ENCODE assay signal across 8 cellular contexts in genomic region chr17:42288078-42288984, GRCh38. TPM values are rescaled to one million over a fixed set of nuclear protein-coding genes. Genes with fewer than 3 reads are reported as not detected.
DNase-seq lines count a peak whose midpoint lies in the region; ATAC-seq, FAIRE-seq and TF ChIP-seq lines count a peak whose summit lies in the region.

Gene STAT5A (plus strand): TSS chr17:42288498. CDS start chr17:42289412, 914 bp downstream.

- peak within 1 kb of the TSS; percentile 82; the same call in 1 of the 2 replicates for H2BK20ac ChIP-seq in H1 (ENCODE audit: low read length)

- peak within 1 kb of the TSS; percentile 68; the same call in 1 of the 2 replicates for H2BK12ac ChIP-seq in H1 (ENCODE audit: low read depth, low read length)

- H3K27me3 ChIP-seq in H7 (ENCODE audit: control insufficient read depth, insufficient read depth, low read length) (peaks cover 30% of the 10 kb centered on the region), H1 (replicated peaks in 1 of 4; ENCODE audit: control insufficient read depth in 3 of 4, extremely low read depth in 1 of 4, insufficient read depth in 3 of 4, low read length in 3 of 4) (peaks cover 7 to 30% (median 25%) of the 10 kb centered on the region in 4 experiments)

- WGBS in H1 (ENCODE audit: extremely low coverage in 1 of 2, insufficient coverage in 1 of 2, insufficient read length in 1 of 2, insufficient replicate concordance in 2 of 2, low coverage in 1 of 2, low lambda C conversion rate in 2 of 2, missing lambda C conversion rate in 1 of 2), 2 experiments = 16% methylated on average over 66 of the region's 97 CpGs; no CpG with 5 or more reads in 1 of the 2 experiments

- peak within 1 kb of the TSS; percentile 71 for H3K18ac ChIP-seq in H1 (ENCODE audit: extremely low read depth, low read length)

- no peak within 1 kb of the TSS for H3K27ac ChIP-seq in H1 (ENCODE audit: low read depth, low read length)

- H3K56ac ChIP-seq in H1 (replicated peaks; ENCODE audit: insufficient read length, low read depth, low read length) = no peak within 1 kb of the TSS

- no peak within 1 kb of the TSS for H4K91ac ChIP-seq in H1 (replicated peaks; ENCODE audit: insufficient read length, low read length)

- TF ChIP-seq EP300 in H1 (IDR thresholded peaks at IDR 0.05; ENCODE audit: borderline replicate concordance in 1 of 2, low read depth in 2 of 2, low read length in 2 of 2) = no peak

- no peak within 1 kb of the TSS for H3K14ac ChIP-seq in H1 (ENCODE audit: insufficient read length)

- no peak within 1 kb of the TSS for H4K5ac ChIP-seq in H1 (ENCODE audit: insufficient read length, low read depth, low read length)

- H3K36me3 ChIP-seq in H7 (replicated peaks; ENCODE audit: control insufficient read depth, insufficient read depth, low read length) (no peaks in the 10 kb centered on the region), H1 (ENCODE audit: control insufficient read depth in 2 of 4, insufficient read depth in 4 of 4, low read length in 3 of 4) (no peaks in the 10 kb centered on the region)

- peak within 1 kb of the TSS in 2 of 4 experiments; percentile 8 to 38; a peak in 4 of 7 replicates for H3K9ac ChIP-seq in H1 (replicated peaks in 1 of 4; ENCODE audit: extremely low read depth in 1 of 4, low read depth in 3 of 4, low read length in 3 of 4)

- H4K20me1 ChIP-seq in H1 (replicated peaks in 1 of 2; ENCODE audit: control insufficient read depth in 1 of 2, insufficient read depth in 2 of 2, low read length in 2 of 2) = no peaks in the 10 kb centered on the region

- no peaks in the 10 kb centered on the region for H3K9me3 ChIP-seq in H1 (ENCODE audit: insufficient read depth in 2 of 2, low read depth in 1 of 2, low read length in 1 of 2)

- peak within 1 kb of the TSS; percentile 93 for H4K8ac ChIP-seq in H1 (ENCODE audit: extremely low read depth, insufficient read depth, low read length)

- TF ChIP-seq POLR2A in H1 (IDR thresholded peaks at IDR 0.05; ENCODE audit: control extremely low read depth in 1 of 2, low read depth in 2 of 2, low read length in 2 of 2) = no peak

- peak within 1 kb of the TSS; percentile 72; the same call in 1 of the 2 replicates for H2BK15ac ChIP-seq in H1 (ENCODE audit: low read length)

- no peak within 1 kb of the TSS for H2BK120ac ChIP-seq in H1 (replicated peaks; ENCODE audit: low read depth, low read length)

- H3K4me1 Mint-ChIP-seq in memory B cell = peaks cover 33% of the 10 kb centered on the region

- TF ChIP-seq CTCF in H1 (IDR thresholded peaks at IDR 0.05; ENCODE audit: control extremely low read depth in 1 of 3, insufficient read depth in 1 of 3, low read depth in 1 of 3, low read length in 3 of 3) = no peak

- ATAC-seq in memory B cell (ENCODE audit: low read depth) = peak; percentile 79

- peak within 1 kb of the TSS; percentile 34; the same call in 1 of the 2 replicates for H2AFZ ChIP-seq in H1 (ENCODE audit: low read length)

- H3K23ac ChIP-seq in H1 (ENCODE audit: insufficient read length) = no peak within 1 kb of the TSS

- no peak for TF ChIP-seq RAD21 in H1 (IDR thresholded peaks at IDR 0.05 in 1 of 2, conservative IDR thresholded peaks at IDR 0.05 in 1 of 2; ENCODE audit: low read depth in 2 of 2, low read length in 2 of 2)

- H3K36me3 Mint-ChIP-seq in memory B cell = peaks cover 9% of the 10 kb centered on the region

- no peak within 1 kb of the TSS for H3K4ac ChIP-seq in H1 (replicated peaks; ENCODE audit: insufficient read length, low read depth, low read length)

- no peaks in the 10 kb centered on the region for H3K79me2 ChIP-seq in H1 (ENCODE audit: control insufficient read depth in 1 of 2, insufficient read depth in 2 of 2, low read length in 2 of 2)

- peaks cover 0 to 11% (median 8%) of the 10 kb centered on the region in 4 experiments; a peak in 5 of 7 replicates for H3K4me1 ChIP-seq in H1 (replicated peaks in 1 of 4; ENCODE audit: control insufficient read depth in 3 of 4, insufficient read depth in 4 of 4, low read length in 3 of 4)

- H3K4me2 ChIP-seq in H1 (ENCODE audit: insufficient read depth in 1 of 2, low read depth in 2 of 2, low read length in 2 of 2) = peak within 1 kb of the TSS; percentile 5 to 64; a peak in 3 of 4 replicates

- H3K27ac Mint-ChIP-seq in memory B cell = peak within 1 kb of the TSS; percentile 95

- CTCF ChIA-PET in H1 (lab: Charles Lee; ENCODE audit: partially characterized antibody) = interaction anchor here (1.1 to 1.7 kb wide), 5 partner anchors 14 to 115 kb away, joined by 3 to 5 read pairs (median 4); no protein-coding TSS in a partner anchor

- no peaks in the 10 kb centered on the region; the same call in 1 of the 2 replicates for H3K23me2 ChIP-seq in H1 (ENCODE audit: low read depth, low read length)

- H2BK5ac ChIP-seq in H1 (ENCODE audit: low read depth, low read length) = no peak within 1 kb of the TSS

- POLR2A ChIA-PET in H1 (lab: Charles Lee; ENCODE audit: partially characterized antibody) = interaction anchor here (0.9 to 5.0 kb wide), 5 partner anchors 10 to 135 kb away, joined by 3 to 33 read pairs (median 5); partner anchors contain the start of genes CAVIN1 and GHDC

- peak within 1 kb of the TSS; percentile 94 for H3K4me3 Mint-ChIP-seq in memory B cell

- no peak for FAIRE-seq in H1 (lab: Jason Lieb, UNC)

- H3K9me3 Mint-ChIP-seq in memory B cell = no peaks in the 10 kb centered on the region

- no peak within 1 kb of the TSS for H2AK5ac ChIP-seq in H1 (ENCODE audit: low read depth, low read length)

- no peaks in the 10 kb centered on the region for H3K27me3 Mint-ChIP-seq in memory B cell

- H3K79me1 ChIP-seq in H1 (ENCODE audit: low read depth, low read length) = no peaks in the 10 kb centered on the region

- H3K4me3 ChIP-seq in H7 (ENCODE audit: insufficient read depth, low read depth, low read length) (peak within 1 kb of the TSS; percentile 48), H1 (ENCODE audit: extremely low read depth in 1 of 4, insufficient read depth in 2 of 4, low read depth in 3 of 4, low read length in 4 of 4) (peak within 1 kb of the TSS; percentile 29 to 65 (median 34); a peak in 6 of 8 replicates)

- DNase-seq in DMS153 (lab: John Stamatoyannopoulos, UW) = peak; percentile 47
- peak; percentile 92 for DNase-seq in H7
- peak; percentile 68 for DNase-seq in NCI-H226
- peak; percentile 52 for DNase-seq in activated CD8-positive, alpha-beta memory T cell treated with anti-CD3 and anti-CD28 coated beads for 4 hours (ENCODE audit: low read depth in 2 of 2)
- DNase-seq in H1 (ENCODE audit: low read depth in 1 of 2, low spot score in 2 of 2) = peak in 1 of 2 experiments; percentile 84
- peak; percentile 68 to 74 for DNase-seq in memory B cell (ENCODE audit: low spot score in 2 of 2)
- peak; percentile 50 for DNase-seq in stimulated activated CD8-positive, alpha-beta memory T cell treated with anti-CD3 and anti-CD28 coated beads, Interleukin-12 subunit alpha, Interleukin-12 subunit beta, amount 100 ng/mL, for 1 hour (ENCODE audit: low read depth)
- no peak for DNase-seq in NCI-H446 treated with DMSO at 0.1 percent for 48 hours (lab: John Stamatoyannopoulos, UW)

TF ChIP-seq in H1, 55 proteins besides CTCF, POLR2A, EP300 and RAD21 (continues in another document):
- TF ChIP-seq KDM1A (IDR thresholded peaks at IDR 0.05; ENCODE audit: borderline replicate concordance, low read length) (peak; percentile 91), EGR1 (IDR thresholded peaks at IDR 0.05; ENCODE audit: borderline replicate concordance, low read depth, low read length) (no peak), MAX (IDR thresholded peaks at IDR 0.05) (peak; percentile 97), SP1 (IDR thresholded peaks at IDR 0.05; ENCODE audit: low read depth, low read length) (no peak), SP2 (IDR thresholded peaks at IDR 0.05; ENCODE audit: low read length) (no peak), RBBP5 (IDR thresholded peaks at IDR 0.05; ENCODE audit: borderline replicate concordance, low read depth, low read length) (peak; percentile 51; the same call in 1 of the 2 replicates), PHF8 (conservative IDR thresholded peaks at IDR 0.05; ENCODE audit: low read depth, low read length) (0 out of 2 replicates have a peak, but pooled peaks have one; percentile 29), TBP (IDR thresholded peaks at IDR 0.05; ENCODE audit: low read depth, low read length) (0 out of 2 replicates have a peak, but pooled peaks have one; percentile 17), POLR2AphosphoS5 (IDR thresholded peaks at IDR 0.05; ENCODE audit: low read depth, low read length) (no peak), TAF1 (IDR thresholded peaks at IDR 0.05; ENCODE audit: low read depth, low read length) (0 out of 2 replicates have a peak, but pooled peaks have one; percentile 37), SUZ12 (IDR thresholded peaks at IDR 0.05; ENCODE audit: low read length) (peak; percentile 70)
- TF ChIP-seq, protein P1, sequence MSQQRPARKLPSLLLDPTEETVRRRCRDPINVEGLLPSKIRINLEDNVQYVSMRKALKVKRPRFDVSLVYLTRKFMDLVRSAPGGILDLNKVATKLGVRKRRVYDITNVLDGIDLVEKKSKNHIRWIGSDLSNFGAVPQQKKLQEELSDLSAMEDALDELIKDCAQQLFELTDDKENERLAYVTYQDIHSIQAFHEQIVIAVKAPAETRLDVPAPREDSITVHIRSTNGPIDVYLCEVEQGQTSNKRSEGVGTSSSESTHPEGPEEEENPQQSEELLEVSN (IDR thresholded peaks at IDR 0.05) = peak; percentile 95
- TF ChIP-seq, protein P2, sequence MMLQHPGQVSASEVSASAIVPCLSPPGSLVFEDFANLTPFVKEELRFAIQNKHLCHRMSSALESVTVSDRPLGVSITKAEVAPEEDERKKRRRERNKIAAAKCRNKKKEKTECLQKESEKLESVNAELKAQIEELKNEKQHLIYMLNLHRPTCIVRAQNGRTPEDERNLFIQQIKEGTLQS (IDR thresholded peaks at IDR 0.05; ENCODE audit: insufficient read depth, low read depth, low read length) = no peak

RNA-seq across cellular contexts. Expression of gene STAT5A, which starts in this region (rescaled TPM):
- 9.4 and 13.2 TPM in 2 replicates for total RNA-seq in H7 (2014; rRNA removed; shearing (Covaris generic))
- 5.4 and 6.0 TPM in 2 replicates for total RNA-seq in H1 (2021; fragmentation: NEBNext Ultra II Directional; extraction: Animal tissue kit (Norgen Biotek cat#: 25700))
- polyA plus RNA-seq in H1 (2011; rRNA removed) = 4.2 and 7.9 TPM in 2 replicates
- polyA plus RNA-seq in H1 (2011; cell fraction: cytosol; rRNA removed) = 4.2 TPM
- 9.8 TPM for polyA plus RNA-seq in H1 (2011; cell fraction: nucleus; rRNA removed)
- polyA plus RNA-seq in H1 (2012, experiment 1 of 2) = 2.3 to 7.0 TPM (median 6.0 TPM) in 4 replicates
- 3.0 TPM for polyA plus RNA-seq in H1 (2012, experiment 2 of 2)
- 3.0 TPM for polyA plus RNA-seq in H1 (2013, experiment 1 of 2)
- 3.2 TPM for polyA plus RNA-seq in H1 (2013, experiment 2 of 2)
- 6.1 and 12.0 TPM in 2 replicates for polyA minus RNA-seq in H1 (2011; rRNA and poly(A)+ RNA removed)
- polyA minus RNA-seq in H1 (2011; cell fraction: cytosol; rRNA and poly(A)+ RNA removed) = 7.6 TPM
- 4.3 TPM for polyA minus RNA-seq in H1 (2011; cell fraction: nucleus; rRNA and poly(A)+ RNA removed)
